In the genomic region with DNA sequence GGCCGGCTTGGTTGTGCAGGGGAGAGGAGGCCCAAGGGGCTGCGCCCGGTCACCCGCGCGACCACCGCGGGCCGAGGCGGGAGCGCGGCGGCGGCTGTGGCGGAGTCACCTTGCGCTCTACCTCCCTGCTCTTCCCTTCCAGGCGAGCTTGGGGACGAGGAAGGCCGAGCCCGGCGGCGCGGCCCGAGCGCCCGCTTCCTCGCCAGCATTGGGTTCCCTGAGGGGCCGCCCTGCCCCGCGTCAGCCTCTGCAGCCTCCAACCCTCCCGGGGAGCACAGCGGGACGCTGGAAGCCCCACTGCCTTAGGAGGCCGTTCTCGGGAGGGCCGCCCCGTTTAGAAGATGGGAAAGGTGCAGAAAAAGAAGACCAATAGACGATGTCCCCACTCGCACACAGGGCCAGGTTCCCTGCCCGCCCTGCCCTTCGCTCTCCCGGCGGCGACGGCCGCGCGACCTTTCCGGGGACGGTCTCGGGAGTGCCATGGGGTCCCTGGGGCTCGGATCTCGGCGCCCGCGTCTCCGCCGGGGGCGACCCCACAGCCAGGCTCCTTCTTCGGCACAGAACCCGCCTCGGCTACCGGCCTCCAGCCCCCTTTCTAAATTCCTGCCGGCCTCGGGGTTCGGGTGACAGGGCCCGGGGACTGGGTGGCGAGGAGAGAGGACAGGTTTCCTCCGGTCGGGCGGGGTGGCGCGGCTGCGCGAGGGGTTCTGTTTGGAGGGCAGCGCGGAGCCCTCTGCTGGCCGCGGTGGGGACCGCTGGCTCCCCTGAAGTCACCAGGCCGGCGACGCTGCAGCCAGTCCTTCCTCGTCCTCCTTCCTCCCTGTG, we compare ENCODE assay signal across 8 cellular contexts.
DNase-seq lines count a peak whose midpoint lies in the region; ATAC-seq and TF ChIP-seq lines count a peak whose summit lies in the region.

No MANE protein-coding gene starts in this region.

- H3K36me3 ChIP-seq in effector memory CD4-positive, alpha-beta T cell (ENCODE audit: control insufficient read depth, insufficient read depth, low read length) = no peaks in the 10 kb centered on the region

- H3K9me3 ChIP-seq in effector memory CD4-positive, alpha-beta T cell (ENCODE audit: control insufficient read depth, low read length) = no peaks in the 10 kb centered on the region

- H3K27me3 ChIP-seq in effector memory CD4-positive, alpha-beta T cell (replicated peaks; ENCODE audit: control insufficient read depth, insufficient read depth, low read length, poor library complexity, severe bottlenecking) = no peaks in the 10 kb centered on the region

- peak; percentile 90 for TF ChIP-seq CTCF in C4-2B (conservative IDR thresholded peaks at IDR 0.05)

- peak overlapping the region; percentile 55 for H3K27ac ChIP-seq in C4-2B
- H3K27ac ChIP-seq in effector memory CD4-positive, alpha-beta T cell (ENCODE audit: insufficient read depth, low read length, poor library complexity, severe bottlenecking) = no peak overlapping the region

- peak overlapping the region; percentile 86 for H3K4me3 ChIP-seq in effector memory CD4-positive, alpha-beta T cell (ENCODE audit: insufficient read depth, low read depth, low read length, poor library complexity, severe bottlenecking)

- H3K4me1 ChIP-seq in effector memory CD4-positive, alpha-beta T cell (ENCODE audit: control insufficient read depth, insufficient read depth, low read length, poor library complexity, severe bottlenecking) = peaks cover 9% of the 10 kb centered on the region

- ATAC-seq in GM19351 (IDR thresholded peaks at IDR 0.05; ENCODE audit: unreplicated experiment) (peak; percentile 99), HG03460 (IDR thresholded peaks at IDR 0.05; ENCODE audit: unreplicated experiment) (peak; percentile 98)

- DNase-seq in NCI-H82 treated with DMSO at 0.1 percent for 48 hours (lab: John Stamatoyannopoulos, UW; ENCODE audit: unreplicated experiment) (peak; percentile 36), medulla oblongata (ENCODE audit: extremely low spot score) (peak; percentile 89)
- DNase-seq in activated CD8-positive, alpha-beta memory T cell treated with anti-CD3 and anti-CD28 coated beads for 4 hours (ENCODE audit: low read depth in 2 of 2) = peak; percentile 63 to 65
- DNase-seq in effector memory CD4-positive, alpha-beta T cell = peak; percentile 48 to 62 (median 56)
- DNase-seq in stimulated activated CD4-positive, alpha-beta T cell treated with anti-CD3 and anti-CD28 coated beads, TNF-alpha, amount 100 ng/mL, for 4 hours (ENCODE audit: low read depth in 3 of 3) = peak; percentile 70 to 81 (median 71)

Comparison
In these comparisons a context has a peak if more than half of its experiments do, and no peak if none do; other contexts are left out.
1. DNase-seq: peak in every context shown above with its lines; median percentile 89 in medulla oblongata; 71 in stimulated activated CD4-positive, alpha-beta T cell treated with anti-CD3 and anti-CD28 coated beads, TNF-alpha, amount 100 ng/mL, for 4 hours; 64 in activated CD8-positive, alpha-beta memory T cell treated with anti-CD3 and anti-CD28 coated beads for 4 hours; 56 in effector memory CD4-positive, alpha-beta T cell; 36 in NCI-H82 treated with DMSO at 0.1 percent for 48 hours.